19 cellular contexts compared by ENCODE assay signal in the genomic region with DNA sequence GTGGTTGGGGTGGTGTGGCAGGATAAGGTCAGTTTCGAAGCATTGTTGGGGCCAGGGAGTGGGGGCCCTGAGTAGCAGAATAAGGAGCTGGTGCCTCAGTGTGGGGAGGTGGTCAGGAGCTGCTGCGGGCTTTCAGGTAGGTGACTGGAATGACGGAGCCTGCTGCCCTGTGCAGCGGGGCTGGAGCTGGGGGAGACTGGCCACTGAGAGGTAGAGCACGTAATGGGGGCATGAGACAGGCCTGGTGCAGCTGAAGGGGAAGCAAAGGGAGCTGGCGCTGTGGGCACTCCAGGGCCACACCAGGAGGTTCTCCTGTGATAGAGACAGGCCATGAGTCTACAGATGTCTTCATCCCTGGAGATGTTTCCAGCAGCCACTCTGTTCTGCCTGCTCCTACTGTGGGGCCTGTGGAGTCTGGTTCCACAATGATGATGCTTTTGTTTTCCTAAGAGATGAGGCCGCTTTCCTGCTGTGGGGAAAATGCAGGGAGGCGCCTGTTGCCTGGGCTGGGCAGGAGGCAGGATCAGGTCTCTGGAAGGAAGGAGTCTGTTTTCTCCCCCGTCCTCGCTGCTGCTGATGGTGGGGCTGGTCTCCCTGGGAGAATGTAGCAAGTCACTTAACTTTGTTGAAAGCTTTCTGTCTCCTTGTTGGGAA. TPM values are rescaled to one million over a fixed set of nuclear protein-coding genes. Genes with fewer than 3 reads are reported as not detected.
DNase-seq lines count a peak whose midpoint lies in the region; ATAC-seq, FAIRE-seq and TF ChIP-seq lines count a peak whose summit lies in the region.
"Had no signal": no experiment of that assay in that cellular context is flagged by ENCODE, and none has a peak within 500 bp of the region (broad histone marks: within the 10 kb centered on the region; RNA-seq: fewer than 3 reads in every experiment).

No MANE protein-coding gene starts in this region.

- no peaks in the 10 kb centered on the region for H3K27me3 ChIP-seq in K562 (ENCODE audit: control insufficient read depth in 2 of 2, insufficient read depth in 2 of 2, low read length in 2 of 2)
- H3K27me3 ChIP-seq: foreskin keratinocyte, ovary had no signal

- H3K36me3 Mint-ChIP-seq in stimulated activated naive CD8-positive, alpha-beta T cell treated with anti-CD3 and anti-CD28 coated beads, Interleukin-15, Interleukin-2, amounts not matched to agents 100 ng/mL and 50 ng/mL, for 24 hours (ENCODE audit: low read depth), result peaks cover 34% of the 10 kb centered on the region
- peaks cover 19% of the 10 kb centered on the region for H3K36me3 Mint-ChIP-seq in mesothelial cell of epicardium

- H3K4me3 ChIP-seq in K562, result no peak overlapping the region
- H3K4me3 ChIP-seq: GM12878, ovary, skin epidermis had no signal

- H3K79me2 ChIP-seq in K562 (ENCODE audit: control insufficient read depth, insufficient read depth, low read length), result no peaks in the 10 kb centered on the region

- peaks cover 3% of the 10 kb centered on the region for H3K9me1 ChIP-seq in K562 (ENCODE audit: control insufficient read depth, insufficient read depth, low read length)

- no peak for DNase-seq in stimulated activated naive CD8-positive, alpha-beta T cell treated with anti-CD3 and anti-CD28 coated beads, Interleukin-15, amount 100 ng/mL, for 72 hours
- DNase-seq in K562 (ENCODE audit: extremely low read depth in 1 of 4, low spot score in 3 of 4) (no peak), mesothelial cell of epicardium (ENCODE audit: low spot score in 2 of 2, unreplicated experiment in 2 of 2) (no peak), GM12892 (ENCODE audit: insufficient read length) (no peak), globus pallidus (ENCODE audit: low spot score) (no peak)
- DNase-seq: foreskin keratinocyte; left cardiac atrium; NCI-H187 treated with DMSO at 0.1 percent for 48 hours; stimulated activated CD4-positive, alpha-beta T cell treated with anti-CD3 and anti-CD28 coated beads, Interleukin-4, amount 100 ng/mL, for 4 hours; stimulated activated CD8-positive, alpha-beta memory T cell treated with anti-CD3 and anti-CD28 coated beads, Interleukin-4, amount 100 ng/mL, for 48 hours had no signal

- POLR2A ChIA-PET in K562 (lab: Yijun Ruan, JAX), result interaction anchor here (0.6 to 1.0 kb wide), 4 partner anchors 18 to 317 kb away, joined by 3 read pairs; no protein-coding TSS in a partner anchor

- H4K20me1 ChIP-seq in K562 (replicated peaks; ENCODE audit: control insufficient read depth, insufficient read depth, low read length), result no peaks in the 10 kb centered on the region

- H3K4me1 ChIP-seq in K562 (replicated peaks in 1 of 2; ENCODE audit: control insufficient read depth in 2 of 2, insufficient read depth in 2 of 2, low read length in 2 of 2), result peaks cover 0 to 17% of the 10 kb centered on the region in 2 experiments; a peak in 3 of 5 replicates
- H3K4me1 ChIP-seq: foreskin keratinocyte had no signal

- no peak overlapping the region for H2AFZ ChIP-seq in K562 (ENCODE audit: low read depth, low read length)

- H3K9ac ChIP-seq in K562 (ENCODE audit: insufficient read depth in 1 of 2, low read depth in 2 of 2, low read length in 2 of 2), result peak overlapping the region in 1 of 2 experiments; percentile 47; a peak in 2 of 4 replicates

- TF ChIP-seq CTCF in K562 (IDR thresholded peaks at IDR 0.05 in 2 of 3, conservative IDR thresholded peaks at IDR 0.05 in 1 of 3; ENCODE audit: insufficient read depth in 2 of 3, low read depth in 1 of 3, low read length in 3 of 3), result no peak
- TF ChIP-seq CTCF in mesothelial cell of epicardium (IDR thresholded peaks at IDR 0.05; ENCODE audit: unreplicated experiment), result no peak

- no peak overlapping the region for H3K4me3 Mint-ChIP-seq in stimulated activated naive CD8-positive, alpha-beta T cell treated with anti-CD3 and anti-CD28 coated beads, Interleukin-15, Interleukin-2, amounts not matched to agents 100 ng/mL and 50 ng/mL, for 24 hours
- no peak overlapping the region for H3K4me3 Mint-ChIP-seq in stimulated activated naive CD8-positive, alpha-beta T cell treated with anti-CD3 and anti-CD28 coated beads, Interleukin-15, amount 100 ng/mL, for 72 hours
- H3K4me3 Mint-ChIP-seq in mesothelial cell of epicardium, result no peak overlapping the region
- H3K4me3 Mint-ChIP-seq: B cell had no signal

- TF ChIP-seq RAD21 in K562 (CRISPR knock-in tag; conservative IDR thresholded peaks at IDR 0.05 in 1 of 2, IDR thresholded peaks at IDR 0.05 in 1 of 2), result no peak

- H3K9me3 ChIP-seq in K562 (replicated peaks; ENCODE audit: control insufficient read depth, insufficient read depth, low read depth, low read length), result no peaks in the 10 kb centered on the region
- H3K9me3 ChIP-seq: ovary had no signal

- TF ChIP-seq EP300 in K562 (IDR thresholded peaks at IDR 0.05; ENCODE audit: low read length), result no peak

- intact Hi-C loops in K562 (cut with micrococcal nuclease), result no loop called here

- no peak for FAIRE-seq in K562 (lab: Jason Lieb, UNC)
- FAIRE-seq in GM12892 (lab: Jason Lieb, UNC), result no peak
- FAIRE-seq: G401.6, GM12878 had no signal

- 85% methylated on average over 9 of the region's 10 CpGs for WGBS in K562 (ENCODE audit: insufficient coverage, low coverage, missing lambda C conversion rate)

- peaks cover 8% of the 10 kb centered on the region for H3K4me1 Mint-ChIP-seq in stimulated activated naive CD8-positive, alpha-beta T cell treated with anti-CD3 and anti-CD28 coated beads, Interleukin-15, Interleukin-2, amounts not matched to agents 100 ng/mL and 50 ng/mL, for 24 hours (ENCODE audit: low read depth)
- peaks cover 6% of the 10 kb centered on the region for H3K4me1 Mint-ChIP-seq in stimulated activated naive CD8-positive, alpha-beta T cell treated with anti-CD3 and anti-CD28 coated beads, Interleukin-15, amount 100 ng/mL, for 72 hours
- peaks cover 11% of the 10 kb centered on the region for H3K4me1 Mint-ChIP-seq in mesothelial cell of epicardium

- no peak for ATAC-seq in stimulated activated naive CD8-positive, alpha-beta T cell treated with anti-CD3 and anti-CD28 coated beads, Interleukin-15, amount 100 ng/mL, for 72 hours
- ATAC-seq in K562 (no peak), HG03159 (IDR thresholded peaks at IDR 0.05; ENCODE audit: unreplicated experiment) (no peak)
- ATAC-seq: foreskin keratinocyte, GM12878, left cardiac atrium had no signal

- no peak overlapping the region for H3K4me2 ChIP-seq in K562 (ENCODE audit: insufficient read depth, low read length)

- in situ Hi-C loops in K562 (cut with MboI), result no loop called here

- BruUV-seq in K562 (replicated peaks; lab: Mats Ljungman, UMichigan), result no TSS peak

- H3K9me3 Mint-ChIP-seq in stimulated activated naive CD8-positive, alpha-beta T cell treated with anti-CD3 and anti-CD28 coated beads, Interleukin-15, Interleukin-2, amounts not matched to agents 100 ng/mL and 50 ng/mL, for 24 hours, result no peaks in the 10 kb centered on the region
- no peaks in the 10 kb centered on the region for H3K9me3 Mint-ChIP-seq in stimulated activated naive CD8-positive, alpha-beta T cell treated with anti-CD3 and anti-CD28 coated beads, Interleukin-15, amount 100 ng/mL, for 72 hours
- H3K9me3 Mint-ChIP-seq in mesothelial cell of epicardium, result no peaks in the 10 kb centered on the region

- H3K27me3 Mint-ChIP-seq in stimulated activated naive CD8-positive, alpha-beta T cell treated with anti-CD3 and anti-CD28 coated beads, Interleukin-15, Interleukin-2, amounts not matched to agents 100 ng/mL and 50 ng/mL, for 24 hours, result no peaks in the 10 kb centered on the region
- no peaks in the 10 kb centered on the region for H3K27me3 Mint-ChIP-seq in stimulated activated naive CD8-positive, alpha-beta T cell treated with anti-CD3 and anti-CD28 coated beads, Interleukin-15, amount 100 ng/mL, for 72 hours
- no peaks in the 10 kb centered on the region for H3K27me3 Mint-ChIP-seq in mesothelial cell of epicardium (ENCODE audit: low read depth)
- H3K27me3 Mint-ChIP-seq: B cell had no signal

- H3K36me3 ChIP-seq in K562 (ENCODE audit: control insufficient read depth, insufficient read depth, low read length), result peaks cover 49% of the 10 kb centered on the region; the same call in 2 of the 3 replicates
- H3K36me3 ChIP-seq: ovary had no signal

- CTCF ChIA-PET in K562 (lab: Yijun Ruan, JAX; ENCODE audit: low intra/inter-chr PET ratio), result no interaction called here

- H3K27ac ChIP-seq in K562 (ENCODE audit: extremely low read depth, low read depth, low read length), result no peak overlapping the region
- H3K27ac ChIP-seq: foreskin keratinocyte, ovary, skin epidermis had no signal

- TF ChIP-seq POLR2A in K562 (conservative IDR thresholded peaks at IDR 0.05) (no peak), GM12892 (IDR thresholded peaks at IDR 0.05; ENCODE audit: low read depth, low read length) (no peak)

- peak overlapping the region; percentile 31 for H3K27ac Mint-ChIP-seq in stimulated activated naive CD8-positive, alpha-beta T cell treated with anti-CD3 and anti-CD28 coated beads, Interleukin-15, Interleukin-2, amounts not matched to agents 100 ng/mL and 50 ng/mL, for 24 hours
- no peak overlapping the region for H3K27ac Mint-ChIP-seq in stimulated activated naive CD8-positive, alpha-beta T cell treated with anti-CD3 and anti-CD28 coated beads, Interleukin-15, amount 100 ng/mL, for 72 hours
- peak overlapping the region; percentile 82 for H3K27ac Mint-ChIP-seq in mesothelial cell of epicardium
- H3K27ac Mint-ChIP-seq: B cell had no signal

RNA-seq across cellular contexts. Expression of a gene that starts 31.1 kb away (rescaled TPM):
- total RNA-seq in K562 (2011; cell fraction: chromatin; rRNA removed; ENCODE audit: low replicate concordance), result 62.3 and 136 TPM in 2 replicates
- 36.0 and 40.3 TPM in 2 replicates for total RNA-seq in K562 (2011; cell fraction: nucleolus; rRNA removed)
- 73.5 and 98.2 TPM in 2 replicates for total RNA-seq in K562 (2011; cell fraction: nucleoplasm; rRNA removed)
- total RNA-seq in K562 (2014; rRNA removed) (67.8 and 89.7 TPM in 2 replicates), K562 (2014; rRNA removed; fragmentation: Illumina TruSeq; extraction: Trizol) (75.8 and 103 TPM in 2 replicates), K562 (2015; rRNA removed; fragmentation: Illumina TruSeq; extraction: Trizol) (101 and 114 TPM in 2 replicates), K562 (2021) (55.3 and 58.0 TPM in 2 replicates), mesothelial cell of epicardium (47.7 to 52.4 TPM (median 52.3 TPM) in 3 replicates)
- polyA plus RNA-seq in K562 (2011; rRNA removed) (57.8 and 85.2 TPM in 2 replicates), K562 (2014; fragmentation: Illumina TruSeq; extraction: Trizol) (86.5 and 159 TPM in 2 replicates), K562 (2014; fragmentation: Nextera tagmentation; extraction: Ambion mirVana) (10 to 100 TPM; 43.2 to 63.4 TPM), K562 (2014; rRNA removed) (81.6 and 99.3 TPM in 2 replicates)
- polyA plus RNA-seq in K562 (2011; cell fraction: cytosol; rRNA removed), result 52.6 and 53.7 TPM in 2 replicates
- polyA plus RNA-seq in K562 (2011; cell fraction: nucleus; rRNA removed), result 57.7 and 63.4 TPM in 2 replicates
- polyA plus RNA-seq in K562 (2012), result 81.3 and 105 TPM in 2 replicates
- polyA minus RNA-seq in K562 (2011; rRNA and poly(A)+ RNA removed), result 47.7 and 54.1 TPM in 2 replicates
- polyA minus RNA-seq in K562 (2011; cell fraction: cytosol; rRNA and poly(A)+ RNA removed), result 25.1 and 34.5 TPM in 2 replicates
- 26.9 and 36.3 TPM in 2 replicates for polyA minus RNA-seq in K562 (2011; cell fraction: nucleus; rRNA and poly(A)+ RNA removed)
- polyA plus RNA-seq in GM12892 (2012; ENCODE audit: missing spikeins), result 46.7 TPM

RNA-seq across cellular contexts. Expression of a gene that starts 37.1 kb away (rescaled TPM):
- total RNA-seq in K562 (2011; cell fraction: chromatin; rRNA removed; ENCODE audit: low replicate concordance), result 0.32 TPM in 1 of 2 replicates, not detected in the other
- total RNA-seq in K562 (2011; cell fraction: nucleolus; rRNA removed), result not detected in 2 replicates
- not detected in 2 replicates for total RNA-seq in K562 (2011; cell fraction: nucleoplasm; rRNA removed)
- 0.08 TPM in 1 of 2 replicates, not detected in the other for total RNA-seq in K562 (2014; rRNA removed)
- total RNA-seq in K562 (2014; rRNA removed; fragmentation: Illumina TruSeq; extraction: Trizol), result not detected in 2 replicates
- not detected in 2 replicates for total RNA-seq in K562 (2015; rRNA removed; fragmentation: Illumina TruSeq; extraction: Trizol)
- 0.09 TPM in 1 of 2 replicates, not detected in the other for total RNA-seq in K562 (2021)
- not detected in 2 replicates for polyA plus RNA-seq in K562 (2011; rRNA removed)
- polyA plus RNA-seq in K562 (2011; cell fraction: cytosol; rRNA removed), result 0.04 TPM in 1 of 2 replicates, not detected in the other
- polyA plus RNA-seq in K562 (2011; cell fraction: nucleus; rRNA removed), result 0.11 and 0.31 TPM in 2 replicates
- polyA plus RNA-seq in K562 (2012), result 0.21 and 0.39 TPM in 2 replicates
- polyA plus RNA-seq in K562 (2014; fragmentation: Illumina TruSeq; extraction: Trizol), result not detected in 2 replicates
- not detected for polyA plus RNA-seq in K562 (2014; fragmentation: Nextera tagmentation; extraction: Ambion mirVana)
- 0.05 and 0.24 TPM in 2 replicates for polyA plus RNA-seq in K562 (2014; rRNA removed)
- not detected in 2 replicates for polyA minus RNA-seq in K562 (2011; rRNA and poly(A)+ RNA removed)
- polyA minus RNA-seq in K562 (2011; cell fraction: cytosol; rRNA and poly(A)+ RNA removed), result not detected in 2 replicates
- not detected in 2 replicates for polyA minus RNA-seq in K562 (2011; cell fraction: nucleus; rRNA and poly(A)+ RNA removed)
- 259 to 274 TPM (median 266 TPM) in 3 replicates for total RNA-seq in mesothelial cell of epicardium
- polyA plus RNA-seq in GM12892 (2012; ENCODE audit: missing spikeins), result 0.19 TPM
- total RNA-seq: foreskin keratinocyte; GM12878; NCI-H460; T-helper 2 cell treated with Interferon-gamma antibody and Interleukin-4, amounts not matched to agents 100 ng/mL and 5 ng/mL, for 36 hours had no signal
- polyA plus RNA-seq: foreskin keratinocyte had no signal

Comparison
In these comparisons a context has a peak if more than half of its experiments do, and no peak if none do; other contexts are left out.
1. H3K27ac Mint-ChIP-seq: peak in stimulated activated naive CD8-positive, alpha-beta T cell treated with anti-CD3 and anti-CD28 coated beads, Interleukin-15, Interleukin-2, amounts not matched to agents 100 ng/mL and 50 ng/mL, for 24 hours (single experiment) and mesothelial cell of epicardium (single experiment); none in stimulated activated naive CD8-positive, alpha-beta T cell treated with anti-CD3 and anti-CD28 coated beads, Interleukin-15, amount 100 ng/mL, for 72 hours (0 of 2).
2. RNA of a gene that starts 37.1 kb away (total RNA-seq): 259 to 274 TPM in mesothelial cell of epicardium; 0.08 to 0.32 TPM in K562; every median in the first group is over 100 times any median in the second.